ENCODE assay signal across 22 cellular contexts in genomic region chr6:14428269-14428668, GRCh38.
"Had no signal": no experiment of that assay in that cellular context is flagged by ENCODE, and none has a peak within 500 bp of the region (broad histone marks: within the 10 kb centered on the region; RNA-seq: fewer than 3 reads in every experiment).

No MANE protein-coding gene starts in this region.

- DNase-seq: IMR-90, Karpas-422, KG1, MM.1S, NCI-H1092 treated with DMSO at 0.1 percent for 48 hours, NCI-H1436, NCI-H187, NCI-H2029, NCI-H2081 treated with DMSO at 0.1 percent for 48 hours, NCI-H226, NCI-H446, NCI-H510A, NCI-H524 treated with DMSO at 0.1 percent for 48 hours, NCI-H69, NCI-H774, Right ventricle myocardium superior, RPMI8226, SIG-M5 had no signal

- H3K27ac ChIP-seq: SJSA1, SK-N-MC had no signal

- ATAC-seq: HepG2 had no signal

- H3K4me1 ChIP-seq: SJSA1 had no signal

- H3K9me3 ChIP-seq: SJSA1 had no signal

- H3K4me3 ChIP-seq: SJSA1, SK-N-MC had no signal

- H3K27me3 ChIP-seq: SJSA1 had no signal

- FAIRE-seq: HepG2, RCC 7860 had no signal

- H3K36me3 ChIP-seq: SJSA1 had no signal
